Comparison of ENCODE assay signal across 8 cellular contexts in genomic region chr5:98771389-98772109, GRCh38. TPM values are rescaled to one million over a fixed set of nuclear protein-coding genes. Genes with fewer than 3 reads are reported as not detected.
DNase-seq lines count a peak whose midpoint lies in the region; ATAC-seq and TF ChIP-seq lines count a peak whose summit lies in the region.

No MANE protein-coding gene starts in this region.

- DNase-seq in activated CD4-positive, CD25-positive, alpha-beta regulatory T cell (lab: John Stamatoyannopoulos, UW) = peak in 3 of 4 experiments; percentile 5 to 12 (median 5)
- peak; percentile 92 for DNase-seq in Jurkat, Clone E6-1 (ENCODE audit: low read depth, low spot score)
- peak; percentile 79 for DNase-seq in activated naive CD4-positive, alpha-beta T cell treated with anti-CD3 and anti-CD28 coated beads for 36 hours
- DNase-seq in foreskin fibroblast (peak; percentile 87 to 96), neural progenitor cell (ENCODE audit: low spot score) (peak; percentile 87), uterus (peak; percentile 36 to 65)

- H3K27ac ChIP-seq in OCI-LY3 (ENCODE audit: low read length) (no peak overlapping the region), neural progenitor cell (no peak overlapping the region), uterus (peak overlapping the region; percentile 78 to 79)

- TF ChIP-seq POLR2A in uterus (IDR thresholded peaks at IDR 0.05) = no peak

- TF ChIP-seq CTCF in OCI-LY3 (IDR thresholded peaks at IDR 0.05; ENCODE audit: low read depth, low read length) = peak; percentile 74
- peak; percentile 83 for TF ChIP-seq CTCF in foreskin fibroblast (IDR thresholded peaks at IDR 0.05; ENCODE audit: low read depth, low read length)
- peak; percentile 97 for TF ChIP-seq CTCF in neural progenitor cell (IDR thresholded peaks at IDR 0.05)
- peak; percentile 82 to 92 (median 84) for TF ChIP-seq CTCF in uterus (IDR thresholded peaks at IDR 0.05)

- H3K9me3 ChIP-seq in OCI-LY3 (ENCODE audit: insufficient read depth, low read length) = no peaks in the 10 kb centered on the region
- H3K9me3 ChIP-seq in neural progenitor cell (ENCODE audit: low read depth) = no peaks in the 10 kb centered on the region
- H3K9me3 ChIP-seq in uterus = no peaks in the 10 kb centered on the region

- H3K9me3 Mint-ChIP-seq in activated naive CD4-positive, alpha-beta T cell treated with anti-CD3 and anti-CD28 coated beads for 36 hours = no peaks in the 10 kb centered on the region
- no peaks in the 10 kb centered on the region for H3K9me3 Mint-ChIP-seq in neural progenitor cell

- H3K4me2 ChIP-seq in OCI-LY3 (ENCODE audit: low read length) = peak overlapping the region; percentile 97
- peak overlapping the region; percentile 93 for H3K4me2 ChIP-seq in neural progenitor cell

- intact Hi-C loops in activated naive CD4-positive, alpha-beta T cell treated with anti-CD3 and anti-CD28 coated beads for 36 hours (cut with micrococcal nuclease) = loop anchor here (1.0 to 5.0 kb wide), 10 partner anchors 25 to 1954 kb away; no protein-coding TSS in a partner anchor
- intact Hi-C loops in uterus (cut with DNase I; ENCODE audit: low total_unique reads) = loop anchor here (10.0 kb wide), 1 partner anchor 153 kb away; the partner anchor contains the start of gene CHD1

- ATAC-seq in activated CD4-positive, CD25-positive, alpha-beta regulatory T cell treated with anti-CD3 and anti-CD28 coated beads, Interleukin-2, amount 50 U/mL, for 24 hours = no peak

- H3K27me3 ChIP-seq in OCI-LY3 (ENCODE audit: low read depth, low read length) (peaks cover 5% of the 10 kb centered on the region; the same call in 1 of the 2 replicates), neural progenitor cell (no peaks in the 10 kb centered on the region), uterus (no peaks in the 10 kb centered on the region)

- peaks cover 3% of the 10 kb centered on the region for H3K36me3 Mint-ChIP-seq in activated naive CD4-positive, alpha-beta T cell treated with anti-CD3 and anti-CD28 coated beads for 36 hours (ENCODE audit: low read depth)
- peaks cover 3% of the 10 kb centered on the region for H3K36me3 Mint-ChIP-seq in neural progenitor cell

- H3K27me3 Mint-ChIP-seq in activated naive CD4-positive, alpha-beta T cell treated with anti-CD3 and anti-CD28 coated beads for 36 hours (ENCODE audit: low read depth) = peaks cover 23% of the 10 kb centered on the region
- H3K27me3 Mint-ChIP-seq in neural progenitor cell (ENCODE audit: insufficient read depth, low read depth) = peaks cover 13% of the 10 kb centered on the region

- H3K4me1 ChIP-seq in OCI-LY3 (ENCODE audit: low read length) (peaks cover 22% of the 10 kb centered on the region), neural progenitor cell (peaks cover 36% of the 10 kb centered on the region), uterus (peaks cover 0 to 15% of the 10 kb centered on the region in 2 donors)

- peaks cover 83% of the 10 kb centered on the region for H3F3A ChIP-seq in neural progenitor cell (ENCODE audit: low read depth)

- H3K4me1 Mint-ChIP-seq in activated naive CD4-positive, alpha-beta T cell treated with anti-CD3 and anti-CD28 coated beads for 36 hours (ENCODE audit: low read depth) = peaks cover 35% of the 10 kb centered on the region
- H3K4me1 Mint-ChIP-seq in neural progenitor cell = peaks cover 49% of the 10 kb centered on the region

- peak overlapping the region; percentile 86 for H2AFZ ChIP-seq in OCI-LY3 (ENCODE audit: low read depth, low read length)
- H2AFZ ChIP-seq in neural progenitor cell (replicated peaks) = no peak overlapping the region

- H3K36me3 ChIP-seq in OCI-LY3 (replicated peaks; ENCODE audit: low read depth, low read length) (no peaks in the 10 kb centered on the region), neural progenitor cell (no peaks in the 10 kb centered on the region), uterus (no peaks in the 10 kb centered on the region)

- CTCF ChIA-PET in activated naive CD4-positive, alpha-beta T cell treated with anti-CD3 and anti-CD28 coated beads for 36 hours (lab: Charles Lee) = interaction anchor here (0.5 to 7.0 kb wide), 17 partner anchors 10 to 1591 kb away, joined by 3 to 155 read pairs (median 3); no protein-coding TSS in a partner anchor

- peak overlapping the region; percentile 91 for H3K4me3 Mint-ChIP-seq in activated naive CD4-positive, alpha-beta T cell treated with anti-CD3 and anti-CD28 coated beads for 36 hours
- H3K4me3 Mint-ChIP-seq in neural progenitor cell = peak overlapping the region; percentile 99

- peak overlapping the region; percentile 26 for H3K27ac Mint-ChIP-seq in activated naive CD4-positive, alpha-beta T cell treated with anti-CD3 and anti-CD28 coated beads for 36 hours
- peak overlapping the region; percentile 96 for H3K27ac Mint-ChIP-seq in neural progenitor cell

- peak overlapping the region; percentile 53 for H3K9ac ChIP-seq in OCI-LY3 (ENCODE audit: low read length)
- H3K9ac ChIP-seq in neural progenitor cell = no peak overlapping the region

- peaks cover 16% of the 10 kb centered on the region for H4K20me1 ChIP-seq in OCI-LY3 (ENCODE audit: insufficient read depth, low read length)
- peaks cover 40% of the 10 kb centered on the region for H4K20me1 ChIP-seq in neural progenitor cell (ENCODE audit: low read depth)

- peaks cover 24% of the 10 kb centered on the region for H3K79me2 ChIP-seq in OCI-LY3 (ENCODE audit: low read length)
- peaks cover 61% of the 10 kb centered on the region for H3K79me2 ChIP-seq in neural progenitor cell (ENCODE audit: low read depth)

- peak overlapping the region; percentile 73 for H3K4me3 ChIP-seq in Jurkat, Clone E6-1 (ENCODE audit: low read length)
- H3K4me3 ChIP-seq in OCI-LY3 (ENCODE audit: low read length) (peak overlapping the region; percentile 92), foreskin fibroblast (ENCODE audit: low read depth in 1 of 2, low read length in 2 of 2) (peak overlapping the region; percentile 79 to 83), neural progenitor cell (peak overlapping the region; percentile 89), uterus (peak overlapping the region; percentile 43 to 56)

RNA-seq across cellular contexts. Expression of gene RGMB, which starts 1.9 kb away (rescaled TPM):
- polyA plus RNA-seq in Jurkat, Clone E6-1 (2012; ENCODE audit: insufficient read depth, insufficient read length) = 10.7 TPM
- total RNA-seq in activated naive CD4-positive, alpha-beta T cell treated with anti-CD3 and anti-CD28 coated beads for 36 hours = 1 to 10 TPM; 5.0 to 5.9 TPM
- total RNA-seq in neural progenitor cell (ENCODE audit: low replicate concordance) (27.4 and 33.8 TPM in 2 replicates), uterus (10 to 100 TPM in 2 of 4 donors, 1 to 10 TPM in 2; 2.8 to 22.3 (median 12.9) TPM)

Comparison
In these comparisons a context has a peak if more than half of its experiments do, and no peak if none do; other contexts are left out.
1. DNase-seq: peak in every context shown above with its lines; median percentile 92 in Jurkat, Clone E6-1; 92 in foreskin fibroblast; 87 in neural progenitor cell; 79 in activated naive CD4-positive, alpha-beta T cell treated with anti-CD3 and anti-CD28 coated beads for 36 hours; 50 in uterus; 5 in activated CD4-positive, CD25-positive, alpha-beta regulatory T cell.
2. H3K27ac ChIP-seq: peak in uterus (2 of 2); none in OCI-LY3 (single experiment) and neural progenitor cell (single experiment).
3. Peak in every context shown above with its lines, with median percentiles within 50 percentile points of each other: H3K4me3 ChIP-seq and CTCF ChIP-seq.